1 cellular context compared by ENCODE assay signal in the genomic region with DNA sequence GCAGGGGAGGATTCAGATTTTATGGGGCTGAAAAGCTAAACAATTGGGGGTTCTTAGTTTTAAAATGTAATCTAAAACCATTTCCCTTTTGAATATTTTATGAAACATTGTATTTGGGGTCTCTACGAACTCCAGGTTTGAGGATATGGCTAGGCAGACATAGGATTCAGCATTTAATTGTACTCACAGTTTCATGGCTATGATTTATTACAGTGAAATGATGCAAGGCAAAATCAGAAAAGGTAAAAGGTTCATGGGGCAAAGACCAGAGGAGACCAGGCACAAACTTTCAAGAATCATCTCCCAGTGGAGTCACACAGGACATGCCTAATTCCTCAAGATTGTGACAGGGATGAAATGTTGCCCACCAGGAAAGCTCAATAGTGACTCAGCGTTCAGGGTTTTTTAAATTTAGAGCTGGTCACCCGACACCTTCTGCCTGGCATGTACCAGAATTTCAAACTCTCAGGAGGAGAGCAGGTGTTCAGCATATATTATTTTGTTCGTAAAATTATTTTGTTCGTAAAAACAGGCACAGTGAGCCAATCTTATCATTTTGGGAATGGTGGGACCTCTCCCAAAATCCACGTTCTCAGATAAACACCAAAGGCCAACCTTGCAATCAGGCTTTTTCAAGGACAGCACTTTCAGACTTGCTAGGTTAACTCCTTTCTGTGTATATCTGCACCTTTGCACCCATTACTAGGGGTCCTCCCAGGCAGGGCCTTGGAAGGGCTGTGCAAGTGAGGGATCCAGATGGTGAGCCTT.
TF ChIP-seq lines count a peak whose summit lies in the region.

No MANE protein-coding gene starts in this region.

TF ChIP-seq in H1, 55 proteins besides CTCF, POLR2A, EP300 and RAD21:
- TF ChIP-seq MAFK (IDR thresholded peaks at IDR 0.05; ENCODE audit: low read depth, low read length) (0 out of 2 replicates have a peak, but pooled peaks have one; percentile 46), GABPA (IDR thresholded peaks at IDR 0.05; ENCODE audit: borderline replicate concordance, insufficient read depth, low read length) (no peak), GTF2F1 (IDR thresholded peaks at IDR 0.05; ENCODE audit: borderline replicate concordance, low read depth, low read length) (no peak), FOSL1 (IDR thresholded peaks at IDR 0.05; ENCODE audit: insufficient read depth, low read depth, low read length) (no peak), ZNF274 (IDR thresholded peaks at IDR 0.05; ENCODE audit: borderline replicate concordance, extremely low read depth, low read length) (no peak), SIN3A (conservative IDR thresholded peaks at IDR 0.05 in 1 of 2, IDR thresholded peaks at IDR 0.05 in 1 of 2; ENCODE audit: low read depth in 1 of 2, low read length in 2 of 2) (no peak), RBBP5 (IDR thresholded peaks at IDR 0.05; ENCODE audit: borderline replicate concordance, low read depth, low read length) (no peak), BACH1 (IDR thresholded peaks at IDR 0.05; ENCODE audit: low read length) (peak; percentile 43; the same call in 1 of the 2 replicates), JUND (IDR thresholded peaks at IDR 0.05; ENCODE audit: low read length) (no peak)
- TF ChIP-seq, protein P1, sequence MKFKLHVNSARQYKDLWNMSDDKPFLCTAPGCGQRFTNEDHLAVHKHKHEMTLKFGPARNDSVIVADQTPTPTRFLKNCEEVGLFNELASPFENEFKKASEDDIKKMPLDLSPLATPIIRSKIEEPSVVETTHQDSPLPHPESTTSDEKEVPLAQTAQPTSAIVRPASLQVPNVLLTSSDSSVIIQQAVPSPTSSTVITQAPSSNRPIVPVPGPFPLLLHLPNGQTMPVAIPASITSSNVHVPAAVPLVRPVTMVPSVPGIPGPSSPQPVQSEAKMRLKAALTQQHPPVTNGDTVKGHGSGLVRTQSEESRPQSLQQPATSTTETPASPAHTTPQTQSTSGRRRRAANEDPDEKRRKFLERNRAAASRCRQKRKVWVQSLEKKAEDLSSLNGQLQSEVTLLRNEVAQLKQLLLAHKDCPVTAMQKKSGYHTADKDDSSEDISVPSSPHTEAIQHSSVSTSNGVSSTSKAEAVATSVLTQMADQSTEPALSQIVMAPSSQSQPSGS (IDR thresholded peaks at IDR 0.05; ENCODE audit: low read length): no peak
